ENCODE assay signal across 32 cellular contexts in the genomic region with DNA sequence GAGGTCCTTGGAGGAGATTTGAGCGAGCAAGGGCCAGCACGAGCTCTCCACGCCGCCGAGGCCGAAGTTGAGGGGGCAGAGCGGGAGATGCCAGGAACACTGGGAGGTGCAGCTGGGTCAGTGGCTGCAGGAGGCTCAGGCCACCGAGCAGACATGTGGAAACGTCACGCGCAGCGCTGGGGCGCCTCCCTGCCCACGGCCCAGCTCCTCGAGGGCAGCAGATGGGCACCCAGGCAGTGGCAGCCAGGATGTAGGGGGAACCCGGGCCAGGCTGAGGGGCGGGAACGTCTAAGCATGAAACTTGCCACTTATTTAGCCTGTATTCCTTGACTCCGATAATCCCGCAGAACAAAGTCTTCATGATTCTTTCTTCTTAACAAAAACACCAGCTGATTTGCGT.
"Had no signal": no experiment of that assay in that cellular context is flagged by ENCODE, and none has a peak within 500 bp of the region (broad histone marks: within the 10 kb centered on the region; RNA-seq: fewer than 3 reads in every experiment).

No MANE protein-coding gene starts in this region.

- H3K9me3 ChIP-seq: body of pancreas, esophagus squamous epithelium, gastroesophageal sphincter, heart right ventricle had no signal

- H3K27ac ChIP-seq: body of pancreas, epithelial cell of prostate, esophagus squamous epithelium, gastroesophageal sphincter, heart right ventricle had no signal

- H3K4me1 ChIP-seq: body of pancreas, esophagus squamous epithelium, gastroesophageal sphincter, heart right ventricle had no signal

- H3K4me1 Mint-ChIP-seq: activated CD4-positive, alpha-beta memory T cell treated with anti-CD3 and anti-CD28 coated beads, Interleukin-2, amount 10 ng/mL, durations not matched to agents 7 days and 5 days; activated CD4-positive, alpha-beta T cell treated with anti-CD3 and anti-CD28 coated beads, Interleukin-2, amount 10 ng/mL, durations not matched to agents 7 days and 5 days; activated T-helper 17 cell treated with anti-CD3 and anti-CD28 coated beads, Interleukin-2, amount 50 U/mL, for 72 hours; T-cell had no signal

- H3K36me3 ChIP-seq: esophagus squamous epithelium, gastroesophageal sphincter, heart right ventricle had no signal

- H3K4me3 Mint-ChIP-seq: activated CD4-positive, alpha-beta memory T cell treated with anti-CD3 and anti-CD28 coated beads, Interleukin-2, amount 10 ng/mL, durations not matched to agents 7 days and 5 days; activated CD4-positive, alpha-beta T cell treated with anti-CD3 and anti-CD28 coated beads, Interleukin-2, amount 10 ng/mL, durations not matched to agents 7 days and 5 days; activated naive CD8-positive, alpha-beta T cell; activated T-cell treated with anti-CD3 and anti-CD28 coated beads, Interleukin-2, amount 50 U/mL, for 4 hours; activated T-helper 17 cell treated with anti-CD3 and anti-CD28 coated beads, Interleukin-2, amount 50 U/mL, for 72 hours; effector memory CD8-positive, alpha-beta T cell; T-cell; T-helper 1 cell treated with Interleukin-12 subunit alpha and Interleukin-12 subunit beta and Interleukin-4 antibody, amounts not matched to agents 30 μg/mL and 1 μg/mL, for 36 hours; T-helper 2 cell treated with Interferon-gamma antibody and Interleukin-4, amounts not matched to agents 5 μg/mL and 100 μg/mL, for 36 hours; WTC11 had no signal

- H3K27me3 Mint-ChIP-seq: activated naive CD8-positive, alpha-beta T cell had no signal

- H3K9me3 Mint-ChIP-seq: activated CD4-positive, alpha-beta memory T cell treated with anti-CD3 and anti-CD28 coated beads, Interleukin-2, amount 10 ng/mL, durations not matched to agents 7 days and 5 days; activated CD4-positive, alpha-beta T cell treated with anti-CD3 and anti-CD28 coated beads, Interleukin-2, amount 10 ng/mL, durations not matched to agents 7 days and 5 days; activated T-cell treated with anti-CD3 and anti-CD28 coated beads, Interleukin-2, amount 50 U/mL, for 4 hours; activated T-helper 17 cell treated with anti-CD3 and anti-CD28 coated beads, Interleukin-2, amount 50 U/mL, for 72 hours; effector memory CD8-positive, alpha-beta T cell; T-cell; T-helper 1 cell treated with Interleukin-12 subunit alpha and Interleukin-12 subunit beta and Interleukin-4 antibody, amounts not matched to agents 30 μg/mL and 1 μg/mL, for 36 hours; T-helper 2 cell treated with Interferon-gamma antibody and Interleukin-4, amounts not matched to agents 5 μg/mL and 100 μg/mL, for 36 hours; WTC11 had no signal

- ATAC-seq: activated T-cell treated with anti-CD3 and anti-CD28 coated beads, Interleukin-2, amount 50 U/mL, for 4 hours; activated T-helper 17 cell treated with anti-CD3 and anti-CD28 coated beads, Interleukin-2, amount 50 U/mL, for 72 hours; body of pancreas; effector memory CD8-positive, alpha-beta T cell; gastroesophageal sphincter; heart right ventricle; T-cell; WTC11 had no signal

- H3K36me3 Mint-ChIP-seq: activated naive CD8-positive, alpha-beta T cell; T-cell; WTC11 had no signal

- H3K27me3 ChIP-seq: body of pancreas, esophagus squamous epithelium had no signal

- H3K4me3 ChIP-seq: body of pancreas, esophagus squamous epithelium, gastroesophageal sphincter, heart right ventricle had no signal

- DNase-seq: activated CD4-positive, alpha-beta memory T cell treated with anti-CD3 and anti-CD28 coated beads, Interleukin-2, amount 10 ng/mL, durations not matched to agents 7 days and 5 days; activated CD4-positive, alpha-beta T cell treated with anti-CD3 and anti-CD28 coated beads for 1 hour; activated CD4-positive, alpha-beta T cell treated with anti-CD3 and anti-CD28 coated beads for 4 hours; activated CD4-positive, alpha-beta T cell treated with anti-CD3 and anti-CD28 coated beads, Interleukin-2, amount 10 ng/mL, durations not matched to agents 7 days and 5 days; activated CD4-positive, alpha-beta T cell treated with anti-CD3 and anti-CD28 coated beads, Interleukin-2, amount 50 U/mL, for 4 hours; activated CD8-positive, alpha-beta memory T cell treated with anti-CD3 and anti-CD28 coated beads, Interleukin-2, amount 50 U/mL, for 48 hours; activated effector memory CD4-positive, alpha-beta T cell treated with Interleukin-2 at 50 U/mL for 16 hours; activated gamma-delta T cell treated with Interleukin-2 at 50 U/mL for 16 hours; activated naive CD4-positive, alpha-beta T cell treated with anti-CD3 and anti-CD28 coated beads, Interleukin-2, amount 50 U/mL, for 16 hours; activated naive CD4-positive, alpha-beta T cell treated with Interleukin-2 at 50 U/mL for 16 hours; activated T-cell treated with anti-CD3 and anti-CD28 coated beads for 4 hours; activated T-cell treated with anti-CD3 and anti-CD28 coated beads, Interleukin-2, amount 50 U/mL, for 4 hours; amniotic stem cell; anterior cingulate cortex; body of pancreas; caudate nucleus; cortex of kidney; dermis blood vessel endothelial cell; effector CD4-positive, alpha-beta T cell; effector memory CD8-positive, alpha-beta T cell; esophagus squamous epithelium; foreskin melanocyte; heart right ventricle; T-cell; T1000 had no signal

- H3K27ac Mint-ChIP-seq: activated CD4-positive, alpha-beta memory T cell treated with anti-CD3 and anti-CD28 coated beads, Interleukin-2, amount 10 ng/mL, durations not matched to agents 7 days and 5 days; activated CD4-positive, alpha-beta T cell treated with anti-CD3 and anti-CD28 coated beads, Interleukin-2, amount 10 ng/mL, durations not matched to agents 7 days and 5 days; activated naive CD8-positive, alpha-beta T cell; activated T-helper 17 cell treated with anti-CD3 and anti-CD28 coated beads, Interleukin-2, amount 50 U/mL, for 72 hours; effector memory CD8-positive, alpha-beta T cell; T-cell; T-helper 1 cell treated with Interleukin-12 subunit alpha and Interleukin-12 subunit beta and Interleukin-4 antibody, amounts not matched to agents 30 μg/mL and 1 μg/mL, for 36 hours; T-helper 2 cell treated with Interferon-gamma antibody and Interleukin-4, amounts not matched to agents 5 μg/mL and 100 μg/mL, for 36 hours; WTC11 had no signal
